Comparison of ENCODE assay signal across 12 cellular contexts in genomic region chr10:119342017-119342734, GRCh38.
A peak's percentile ranks its signal among the peaks of the same experiment; 100 is the strongest.
DNase-seq lines count a peak whose midpoint lies in the region; ATAC-seq, FAIRE-seq and TF ChIP-seq lines count a peak whose summit lies in the region.
"Had no signal": no experiment of that assay in that cellular context is flagged by ENCODE, and none has a peak within 500 bp of the region (broad histone marks: within the 10 kb centered on the region; RNA-seq: fewer than 3 reads in every experiment).

No MANE protein-coding gene starts in this region.

- no peak for FAIRE-seq in HTR-8/SVneo (lab: Jason Lieb, UNC)
- FAIRE-seq: G401.6 had no signal

- TF ChIP-seq CTCF in body of pancreas (IDR thresholded peaks at IDR 0.05) (no peak), right atrium auricular region (IDR thresholded peaks at IDR 0.05) (no peak)

- no peak for ATAC-seq in CD4-positive, CD25-positive, alpha-beta regulatory T cell (ENCODE audit: low read depth in 2 of 2)
- ATAC-seq in body of pancreas (peak; percentile 24), GM19452 (IDR thresholded peaks at IDR 0.05; ENCODE audit: unreplicated experiment) (no peak), HG03521 (IDR thresholded peaks at IDR 0.05; ENCODE audit: unreplicated experiment) (no peak)

- no peaks in the 10 kb centered on the region for H3K27me3 ChIP-seq in CD4-positive, CD25-positive, alpha-beta regulatory T cell (ENCODE audit: control insufficient read depth, insufficient read depth, low read length)
- H3K27me3 ChIP-seq in body of pancreas = no peaks in the 10 kb centered on the region
- no peaks in the 10 kb centered on the region for H3K27me3 ChIP-seq in right atrium auricular region
- no peaks in the 10 kb centered on the region for H3K27me3 ChIP-seq in rectal smooth muscle tissue (ENCODE audit: control insufficient read depth, insufficient read depth, low read length)
- H3K27me3 ChIP-seq: BLaER1 had no signal

- H3K27ac Mint-ChIP-seq in CD4-positive, CD25-positive, alpha-beta regulatory T cell = peak overlapping the region in 2 of 3 donors; percentile 15 to 17

- no peak overlapping the region for H3K4me3 Mint-ChIP-seq in CD4-positive, CD25-positive, alpha-beta regulatory T cell
- H3K4me3 Mint-ChIP-seq: type B pancreatic cell had no signal

- H3K9ac ChIP-seq in rectal smooth muscle tissue (ENCODE audit: low read length) = no peak overlapping the region
- H3K9ac ChIP-seq: BLaER1 had no signal

- peaks cover 14 to 48% (median 37%) of the 10 kb centered on the region in 4 donors for H3K4me1 Mint-ChIP-seq in CD4-positive, CD25-positive, alpha-beta regulatory T cell

- no peak overlapping the region for H3K4me3 ChIP-seq in CD4-positive, CD25-positive, alpha-beta regulatory T cell (ENCODE audit: low read depth, low read length)
- H3K4me3 ChIP-seq in body of pancreas (no peak overlapping the region), right atrium auricular region (no peak overlapping the region), rectal smooth muscle tissue (ENCODE audit: low read length) (no peak overlapping the region)
- H3K4me3 ChIP-seq: BLaER1 had no signal

- no peak for DNase-seq in CD4-positive, CD25-positive, alpha-beta regulatory T cell
- DNase-seq in body of pancreas (peak in 2 of 4 donors; percentile 30 to 46), right atrium auricular region (ENCODE audit: low spot score) (peak; percentile 89), HTR-8/SVneo (ENCODE audit: insufficient read length, low spot score) (no peak)
- no peak for DNase-seq in activated T-cell treated with anti-CD3 and anti-CD28 coated beads, Interleukin-2, amount 50 U/mL, for 1 hour
- DNase-seq: NCI-H526 had no signal

- no peak for TF ChIP-seq POLR2A in body of pancreas (IDR thresholded peaks at IDR 0.05)

- H3K4me1 ChIP-seq in CD4-positive, CD25-positive, alpha-beta regulatory T cell (ENCODE audit: control insufficient read depth, insufficient read depth, low read length, poor library complexity, severe bottlenecking) = no peaks in the 10 kb centered on the region
- peaks cover under 1% of the 10 kb centered on the region for H3K4me1 ChIP-seq in body of pancreas
- H3K4me1 ChIP-seq in right atrium auricular region = peaks cover 0 to 77% of the 10 kb centered on the region in 2 donors
- H3K4me1 ChIP-seq in rectal smooth muscle tissue (ENCODE audit: control insufficient read depth, insufficient read depth, low read length) = peaks cover 29% of the 10 kb centered on the region

- H3K9me3 ChIP-seq in CD4-positive, CD25-positive, alpha-beta regulatory T cell (ENCODE audit: control insufficient read depth in 2 of 2, low read length in 2 of 2) = no peaks in the 10 kb centered on the region
- H3K9me3 ChIP-seq in body of pancreas = no peaks in the 10 kb centered on the region
- no peaks in the 10 kb centered on the region for H3K9me3 ChIP-seq in right atrium auricular region
- H3K9me3 ChIP-seq: BLaER1 had no signal

- no peak overlapping the region for H3K27ac ChIP-seq in CD4-positive, CD25-positive, alpha-beta regulatory T cell (ENCODE audit: insufficient read depth, low read length, poor library complexity, severe bottlenecking)
- H3K27ac ChIP-seq in body of pancreas (no peak overlapping the region), right atrium auricular region (peak overlapping the region; percentile 86 to 91), rectal smooth muscle tissue (ENCODE audit: low read depth, low read length) (peak overlapping the region; percentile 56)
- H3K27ac ChIP-seq: BLaER1 had no signal

- no peaks in the 10 kb centered on the region for H3K9me3 Mint-ChIP-seq in CD4-positive, CD25-positive, alpha-beta regulatory T cell
- H3K9me3 Mint-ChIP-seq: type B pancreatic cell had no signal

- WGBS in body of pancreas, 2 donors = 80 to 92% methylated on average over 11 to 18 of the region's 18 CpGs

- intact Hi-C loops in body of pancreas (cut with DNase I) = no loop called here

- H3K36me3 ChIP-seq in CD4-positive, CD25-positive, alpha-beta regulatory T cell (ENCODE audit: control insufficient read depth, insufficient read depth, low read length) = peaks cover 3% of the 10 kb centered on the region
- H3K36me3 ChIP-seq in body of pancreas (replicated peaks in 1 of 2; ENCODE audit: insufficient read depth in 1 of 2, low read depth in 2 of 2) (no peaks in the 10 kb centered on the region), right atrium auricular region (no peaks in the 10 kb centered on the region), rectal smooth muscle tissue (ENCODE audit: control insufficient read depth, insufficient read depth, low read length) (no peaks in the 10 kb centered on the region)
- H3K36me3 ChIP-seq: BLaER1 had no signal

- H3K36me3 Mint-ChIP-seq in CD4-positive, CD25-positive, alpha-beta regulatory T cell = peaks cover 39% of the 10 kb centered on the region
- H3K36me3 Mint-ChIP-seq: type B pancreatic cell had no signal

- no peaks in the 10 kb centered on the region for H3K27me3 Mint-ChIP-seq in CD4-positive, CD25-positive, alpha-beta regulatory T cell
- H3K27me3 Mint-ChIP-seq: type B pancreatic cell had no signal

Comparison
In these comparisons a context has a peak if more than half of its experiments do, and no peak if none do; other contexts are left out.
1. H3K27ac ChIP-seq: peak in right atrium auricular region (2 of 2) and rectal smooth muscle tissue (single experiment); none in CD4-positive, CD25-positive, alpha-beta regulatory T cell (single experiment) and body of pancreas (0 of 4).